Comparison of ENCODE assay signal across 27 cellular contexts in the genomic region with DNA sequence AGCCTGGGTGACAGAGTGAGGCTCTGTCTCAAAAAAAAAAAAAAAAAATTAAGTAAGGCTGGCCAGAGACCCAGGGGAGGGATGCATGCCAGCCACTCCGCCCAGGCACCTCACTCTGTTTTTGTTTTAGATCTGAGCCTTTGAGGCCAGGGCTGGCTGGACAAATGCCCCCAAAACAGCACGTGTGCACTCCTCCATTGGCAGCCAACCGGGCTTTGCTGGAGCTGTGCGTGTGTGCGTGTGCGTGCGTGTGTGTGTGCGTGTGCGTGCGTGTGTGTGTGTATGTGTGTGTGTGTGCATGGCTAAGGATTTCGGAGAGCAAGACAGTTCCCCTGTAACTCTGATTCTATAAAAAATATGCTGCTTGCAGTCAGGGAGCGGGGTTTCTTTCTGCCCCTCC. TPM values are rescaled to one million over a fixed set of nuclear protein-coding genes. Genes with fewer than 3 reads are reported as not detected.
"Had no signal": no experiment of that assay in that cellular context is flagged by ENCODE, and none has a peak within 500 bp of the region (broad histone marks: within the 10 kb centered on the region; RNA-seq: fewer than 3 reads in every experiment).

No MANE protein-coding gene starts in this region.

- H3K4me1 Mint-ChIP-seq: activated naive CD8-positive, alpha-beta T cell treated with anti-CD3 and anti-CD28 coated beads for 36 hours; immature natural killer cell; stimulated activated naive B cell treated with anti-CD40 and anti-IgM and Interleukin-4, amounts not matched to agents 10 μg/mL and 1 μg/mL and 100 μg/mL, for 72 hours had no signal

- H3K9me3 ChIP-seq: left ventricle myocardium inferior, neutrophil, vagina had no signal

- DNase-seq: activated CD4-positive, alpha-beta T cell treated with anti-CD3 and anti-CD28 coated beads for 1 hour; activated CD8-positive, alpha-beta memory T cell treated with anti-CD3 and anti-CD28 coated beads, Interleukin-2, amount 50 U/mL, for 4 hours; activated naive CD4-positive, alpha-beta T cell treated with Interleukin-2 at 50 U/mL for 16 hours; activated naive CD8-positive, alpha-beta T cell treated with anti-CD3 and anti-CD28 coated beads for 36 hours; activated T-cell treated with anti-CD3 and anti-CD28 coated beads, Interleukin-2, amount 50 U/mL, for 48 hours; effector CD4-positive, alpha-beta T cell; glutamatergic neuron; immature natural killer cell; kidney glomerular epithelial cell; left ventricle myocardium inferior; small intestine; stimulated activated naive B cell treated with anti-CD40 and anti-IgM and Interleukin-4, amounts not matched to agents 10 μg/mL and 1 μg/mL and 100 μg/mL, for 72 hours; T-helper 1 cell; trophoblast cell had no signal

- H3K27ac ChIP-seq: hepatocyte, left ventricle myocardium inferior, neutrophil, parathyroid adenoma, vagina had no signal

- H3K4me3 ChIP-seq: hepatocyte, left ventricle myocardium inferior, vagina had no signal

- H3K36me3 ChIP-seq: left ventricle myocardium inferior, neutrophil, vagina had no signal

- H3K36me3 Mint-ChIP-seq: activated naive CD8-positive, alpha-beta T cell treated with anti-CD3 and anti-CD28 coated beads for 36 hours; immature natural killer cell; mesothelial cell of epicardium; natural killer cell treated with Interleukin-12 subunit alpha and Interleukin-12 subunit beta and Interleukin-15 and Interleukin-18, amount 100 ng/mL, for 72 hours; stimulated activated naive B cell treated with anti-CD40 and anti-IgM and Interleukin-4, amounts not matched to agents 10 μg/mL and 1 μg/mL and 100 μg/mL, for 72 hours had no signal

- H3K27ac Mint-ChIP-seq: activated naive CD8-positive, alpha-beta T cell treated with anti-CD3 and anti-CD28 coated beads for 36 hours; immature natural killer cell; mesothelial cell of epicardium; natural killer cell treated with Interleukin-12 subunit alpha and Interleukin-12 subunit beta and Interleukin-15 and Interleukin-18, amount 100 ng/mL, for 72 hours; stimulated activated naive B cell treated with anti-CD40 and anti-IgM and Interleukin-4, amounts not matched to agents 10 μg/mL and 1 μg/mL and 100 μg/mL, for 72 hours had no signal

- ATAC-seq: natural killer cell treated with Interleukin-12 subunit alpha and Interleukin-12 subunit beta and Interleukin-15 and Interleukin-18, amount 100 ng/mL, for 72 hours; right cardiac atrium; stimulated activated naive B cell treated with anti-CD40 and anti-IgM and Interleukin-4, amounts not matched to agents 10 μg/mL and 1 μg/mL and 100 μg/mL, for 72 hours had no signal

- H3K9me3 Mint-ChIP-seq: activated naive CD8-positive, alpha-beta T cell treated with anti-CD3 and anti-CD28 coated beads for 36 hours; immature natural killer cell; mesothelial cell of epicardium; natural killer cell treated with Interleukin-12 subunit alpha and Interleukin-12 subunit beta and Interleukin-15 and Interleukin-18, amount 100 ng/mL, for 72 hours; stimulated activated naive B cell treated with anti-CD40 and anti-IgM and Interleukin-4, amounts not matched to agents 10 μg/mL and 1 μg/mL and 100 μg/mL, for 72 hours had no signal

- H3K27me3 ChIP-seq: hepatocyte had no signal

- H3K4me1 ChIP-seq: left ventricle myocardium inferior, parathyroid adenoma, vagina had no signal

- H3K4me3 Mint-ChIP-seq: activated naive CD8-positive, alpha-beta T cell treated with anti-CD3 and anti-CD28 coated beads for 36 hours; immature natural killer cell; mesothelial cell of epicardium; natural killer cell treated with Interleukin-12 subunit alpha and Interleukin-12 subunit beta and Interleukin-15 and Interleukin-18, amount 100 ng/mL, for 72 hours; stimulated activated naive B cell treated with anti-CD40 and anti-IgM and Interleukin-4, amounts not matched to agents 10 μg/mL and 1 μg/mL and 100 μg/mL, for 72 hours had no signal

RNA-seq across cellular contexts. Expression of gene UNCX, which starts 28.2 kb away (rescaled TPM):
- total RNA-seq: activated naive CD8-positive, alpha-beta T cell treated with anti-CD3 and anti-CD28 coated beads for 36 hours; bronchial epithelial cell; chondrocyte; frontal cortex; hepatocyte; left ventricle myocardium inferior; lung microvascular endothelial cell; mesothelial cell of epicardium; natural killer cell treated with Interleukin-12 subunit alpha and Interleukin-12 subunit beta and Interleukin-15 and Interleukin-18, amount 100 ng/mL, for 72 hours; pulmonary artery endothelial cell; right cardiac atrium; temporal lobe; vagina had no signal
- polyA plus RNA-seq: hepatocyte, immature natural killer cell, right cardiac atrium, small intestine had no signal
